Comparison of ENCODE assay signal across 25 cellular contexts in genomic region chr11:62206436-62207066, GRCh38. TPM values are rescaled to one million over a fixed set of nuclear protein-coding genes. Genes with fewer than 3 reads are reported as not detected.
"Had no signal": no experiment of that assay in that cellular context is flagged by ENCODE, and none has a peak within 500 bp of the region (broad histone marks: within the 10 kb centered on the region; RNA-seq: fewer than 3 reads in every experiment).

No MANE protein-coding gene starts in this region.

RNA-seq across cellular contexts. Expression of gene SCGB2A1, which starts 1.9 kb away (rescaled TPM):
- total RNA-seq: chondrocyte, endodermal cell, esophagus muscularis mucosa, fibroblast of lung, foreskin keratinocyte, heart right ventricle, left lobe of liver, mononuclear cell, natural killer cell, neural crest cell, omental fat pad, posterior vena cava, pulmonary artery endothelial cell, right atrium auricular region, sigmoid colon, skeletal muscle tissue, subcutaneous adipose tissue, temporal lobe, urinary bladder had no signal

RNA-seq across cellular contexts. Expression of gene SCGB1D1, which starts 16.5 kb away (rescaled TPM):
- total RNA-seq: chondrocyte, colonic mucosa, endodermal cell, esophagus muscularis mucosa, fibroblast of lung, foreskin keratinocyte, gastroesophageal sphincter, heart right ventricle, left lobe of liver, liver, lung, mononuclear cell, natural killer cell, neural crest cell, omental fat pad, pancreas, posterior vena cava, pulmonary artery endothelial cell, right atrium auricular region, sigmoid colon, skeletal muscle tissue, stomach, subcutaneous adipose tissue, temporal lobe, urinary bladder had no signal

RNA-seq across cellular contexts. Expression of gene SCGB1D2, which starts 35.5 kb away (rescaled TPM):
- total RNA-seq: chondrocyte, colonic mucosa, endodermal cell, esophagus muscularis mucosa, fibroblast of lung, foreskin keratinocyte, left lobe of liver, liver, lung, mononuclear cell, natural killer cell, neural crest cell, omental fat pad, posterior vena cava, pulmonary artery endothelial cell, right atrium auricular region, sigmoid colon, skeletal muscle tissue, stomach, subcutaneous adipose tissue, temporal lobe, urinary bladder had no signal
